ENCODE assay signal across 27 cellular contexts in the genomic region with DNA sequence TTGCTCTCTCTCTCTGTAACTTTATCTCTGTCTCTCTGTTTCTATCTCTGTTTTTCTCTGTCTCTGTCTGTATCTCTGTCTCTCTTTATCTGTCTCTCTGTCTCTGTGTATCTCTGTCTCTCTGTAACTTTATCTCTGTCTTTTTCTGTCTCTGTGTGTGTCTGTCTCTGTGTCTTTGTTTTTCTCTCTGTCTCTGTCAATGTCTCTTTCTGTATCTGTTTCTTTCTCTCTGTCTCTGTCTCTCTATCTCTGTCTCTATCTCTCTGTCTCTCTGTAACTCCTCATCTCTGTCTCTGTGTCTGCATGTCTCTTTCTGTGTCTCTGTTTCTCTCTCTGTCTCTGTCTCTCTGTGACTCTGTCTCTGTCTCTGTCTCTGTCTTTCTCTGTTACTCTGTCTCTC. TPM values are rescaled to one million over a fixed set of nuclear protein-coding genes. Genes with fewer than 3 reads are reported as not detected.
DNase-seq lines count a peak whose midpoint lies in the region; ATAC-seq, FAIRE-seq and TF ChIP-seq lines count a peak whose summit lies in the region.
"Had no signal": no experiment of that assay in that cellular context is flagged by ENCODE, and none has a peak within 500 bp of the region (broad histone marks: within the 10 kb centered on the region; RNA-seq: fewer than 3 reads in every experiment).

No MANE protein-coding gene starts in this region.

- H3K9ac ChIP-seq in Karpas-422 (ENCODE audit: low read length) (peak overlapping the region; percentile 70), K562 (ENCODE audit: insufficient read depth in 1 of 2, low read depth in 2 of 2, low read length in 2 of 2) (no peak overlapping the region)

- H3K9me1 ChIP-seq in K562 (ENCODE audit: control insufficient read depth, insufficient read depth, low read length) = no peaks in the 10 kb centered on the region

- peaks cover 68% of the 10 kb centered on the region for H3K4me1 ChIP-seq in Karpas-422 (ENCODE audit: low read length)
- H3K4me1 ChIP-seq in K562 (replicated peaks in 1 of 2; ENCODE audit: control insufficient read depth in 2 of 2, insufficient read depth in 2 of 2, low read length in 2 of 2) = no peaks in the 10 kb centered on the region
- H3K4me1 ChIP-seq: esophagus squamous epithelium, tibial artery had no signal

- peak; percentile 11 for TF ChIP-seq CTCF in activated CD8-positive, alpha-beta T cell treated with anti-CD3 and anti-CD28 coated beads for 36 hours (IDR thresholded peaks at IDR 0.05)
- no peak for TF ChIP-seq CTCF in K562 (IDR thresholded peaks at IDR 0.05 in 2 of 3, conservative IDR thresholded peaks at IDR 0.05 in 1 of 3; ENCODE audit: insufficient read depth in 2 of 3, low read depth in 1 of 3, low read length in 3 of 3)

- CTCF ChIA-PET in activated CD8-positive, alpha-beta T cell treated with anti-CD3 and anti-CD28 coated beads for 36 hours (lab: Charles Lee) = no interaction called here
- CTCF ChIA-PET in activated CD8-positive, alpha-beta T cell treated with anti-CD3 and anti-CD28 coated beads, Interleukin-2, amount 10 ng/mL, durations not matched to agents 7 days and 5 days (lab: Charles Lee) = no interaction called here
- CTCF ChIA-PET in K562 (lab: Yijun Ruan, JAX; ENCODE audit: low intra/inter-chr PET ratio) = no interaction called here

- H3K27me3 ChIP-seq in Karpas-422 (ENCODE audit: low read length) (no peaks in the 10 kb centered on the region), K562 (ENCODE audit: control insufficient read depth in 2 of 2, insufficient read depth in 2 of 2, low read length in 2 of 2) (no peaks in the 10 kb centered on the region)
- H3K27me3 ChIP-seq: tibial artery had no signal

- no peak overlapping the region for H3K27ac Mint-ChIP-seq in activated CD8-positive, alpha-beta T cell treated with anti-CD3 and anti-CD28 coated beads for 36 hours
- H3K27ac Mint-ChIP-seq in activated CD8-positive, alpha-beta T cell treated with anti-CD3 and anti-CD28 coated beads, Interleukin-2, amount 10 ng/mL, durations not matched to agents 7 days and 5 days = no peak overlapping the region
- peak overlapping the region; percentile 99 for H3K27ac Mint-ChIP-seq in stimulated activated memory B cell treated with anti-CD40 and anti-IgM and Interleukin-4, amounts not matched to agents 10 μg/mL and 1 μg/mL and 100 μg/mL, for 72 hours
- H3K27ac Mint-ChIP-seq: activated naive CD8-positive, alpha-beta T cell treated with anti-CD3 and anti-CD28 coated beads, Interleukin-2, amount 10 ng/mL, durations not matched to agents 7 days and 5 days; H9 had no signal

- DNase-seq in activated CD8-positive, alpha-beta T cell treated with anti-CD3 and anti-CD28 coated beads for 36 hours = no peak
- no peak for DNase-seq in activated CD8-positive, alpha-beta T cell treated with anti-CD3 and anti-CD28 coated beads, Interleukin-2, amount 10 ng/mL, durations not matched to agents 7 days and 5 days
- DNase-seq in Karpas-422 (peak; percentile 42), K562 (ENCODE audit: extremely low read depth in 1 of 4, low spot score in 3 of 4) (no peak), DMS 273 treated with DMSO at 0.1 percent for 48 hours (lab: John Stamatoyannopoulos, UW) (no peak), islet precursor cell (no peak)
- DNase-seq: 8988T; activated CD4-positive, CD25-positive, alpha-beta regulatory T cell treated with anti-CD3 and anti-CD28 coated beads, Interleukin-2, amount 50 U/mL, for 72 hours; AML-193; COR-L47; effector memory CD4-positive, alpha-beta T cell; esophagus squamous epithelium; H9; Kasumi-1; NCI-H1092; NCI-H1930; NCI-H226; NCI-H774; nucleus accumbens; SHP77 treated with DMSO at 0.1 percent for 48 hours; stimulated activated naive CD8-positive, alpha-beta T cell treated with anti-CD3 and anti-CD28 coated beads, Interleukin-15, Interleukin-2, amounts not matched to agents 100 U/mL and 50 U/mL, for 24 hours; tibial artery had no signal

- H3K9me3 Mint-ChIP-seq in activated CD8-positive, alpha-beta T cell treated with anti-CD3 and anti-CD28 coated beads for 36 hours = no peaks in the 10 kb centered on the region
- no peaks in the 10 kb centered on the region for H3K9me3 Mint-ChIP-seq in activated CD8-positive, alpha-beta T cell treated with anti-CD3 and anti-CD28 coated beads, Interleukin-2, amount 10 ng/mL, durations not matched to agents 7 days and 5 days (ENCODE audit: insufficient read depth)
- H3K9me3 Mint-ChIP-seq in stimulated activated memory B cell treated with anti-CD40 and anti-IgM and Interleukin-4, amounts not matched to agents 10 μg/mL and 1 μg/mL and 100 μg/mL, for 72 hours = peaks cover 3% of the 10 kb centered on the region
- H3K9me3 Mint-ChIP-seq: activated naive CD8-positive, alpha-beta T cell treated with anti-CD3 and anti-CD28 coated beads, Interleukin-2, amount 10 ng/mL, durations not matched to agents 7 days and 5 days had no signal

- no peaks in the 10 kb centered on the region for H3K36me3 Mint-ChIP-seq in activated CD8-positive, alpha-beta T cell treated with anti-CD3 and anti-CD28 coated beads for 36 hours (ENCODE audit: low read depth)
- no peaks in the 10 kb centered on the region for H3K36me3 Mint-ChIP-seq in activated CD8-positive, alpha-beta T cell treated with anti-CD3 and anti-CD28 coated beads, Interleukin-2, amount 10 ng/mL, durations not matched to agents 7 days and 5 days (ENCODE audit: low read depth)
- H3K36me3 Mint-ChIP-seq in stimulated activated memory B cell treated with anti-CD40 and anti-IgM and Interleukin-4, amounts not matched to agents 10 μg/mL and 1 μg/mL and 100 μg/mL, for 72 hours = peaks cover 24% of the 10 kb centered on the region
- H3K36me3 Mint-ChIP-seq: activated naive CD8-positive, alpha-beta T cell treated with anti-CD3 and anti-CD28 coated beads, Interleukin-2, amount 10 ng/mL, durations not matched to agents 7 days and 5 days had no signal

- peaks cover 5% of the 10 kb centered on the region; the same call in 1 of the 2 replicates for H3K9me3 ChIP-seq in Karpas-422 (ENCODE audit: low read length)
- H3K9me3 ChIP-seq in K562 (replicated peaks; ENCODE audit: control insufficient read depth, insufficient read depth, low read depth, low read length) = no peaks in the 10 kb centered on the region
- H3K9me3 ChIP-seq: esophagus squamous epithelium had no signal

- no peak for TF ChIP-seq POLR2A in K562 (conservative IDR thresholded peaks at IDR 0.05)

- H3K4me2 ChIP-seq in Karpas-422 (ENCODE audit: low read depth, low read length, poor library complexity, severe bottlenecking) (peak overlapping the region; percentile 41), K562 (ENCODE audit: insufficient read depth, low read length) (no peak overlapping the region)

- no peaks in the 10 kb centered on the region for H3K9me2 ChIP-seq in Karpas-422 (replicated peaks; ENCODE audit: insufficient read depth, low read length)

- H3K36me3 ChIP-seq in Karpas-422 (ENCODE audit: insufficient read depth, low read length) = no peaks in the 10 kb centered on the region
- H3K36me3 ChIP-seq in K562 (ENCODE audit: control insufficient read depth, insufficient read depth, low read length) = no peaks in the 10 kb centered on the region
- H3K36me3 ChIP-seq: esophagus squamous epithelium, tibial artery had no signal

- no peak for TF ChIP-seq RAD21 in K562 (CRISPR knock-in tag; conservative IDR thresholded peaks at IDR 0.05 in 1 of 2, IDR thresholded peaks at IDR 0.05 in 1 of 2)

- TF ChIP-seq EP300 in K562 (IDR thresholded peaks at IDR 0.05; ENCODE audit: low read length) = no peak

- H3K79me2 ChIP-seq in Karpas-422 (ENCODE audit: low read length) (no peaks in the 10 kb centered on the region), K562 (ENCODE audit: control insufficient read depth, insufficient read depth, low read length) (no peaks in the 10 kb centered on the region)

- POLR2A ChIA-PET in activated CD8-positive, alpha-beta T cell treated with anti-CD3 and anti-CD28 coated beads for 36 hours (lab: Charles Lee) = no interaction called here
- POLR2A ChIA-PET in activated CD8-positive, alpha-beta T cell treated with anti-CD3 and anti-CD28 coated beads, Interleukin-2, amount 10 ng/mL, durations not matched to agents 7 days and 5 days (lab: Charles Lee) = interaction anchor here (0.6 kb wide), 1 partner anchor 285 kb away, joined by 3 read pairs; no protein-coding TSS in a partner anchor
- POLR2A ChIA-PET in K562 (lab: Yijun Ruan, JAX) = no interaction called here

- H3K4me3 Mint-ChIP-seq in activated CD8-positive, alpha-beta T cell treated with anti-CD3 and anti-CD28 coated beads for 36 hours = no peak overlapping the region
- no peak overlapping the region for H3K4me3 Mint-ChIP-seq in activated CD8-positive, alpha-beta T cell treated with anti-CD3 and anti-CD28 coated beads, Interleukin-2, amount 10 ng/mL, durations not matched to agents 7 days and 5 days
- peak overlapping the region; percentile 15 for H3K4me3 Mint-ChIP-seq in stimulated activated memory B cell treated with anti-CD40 and anti-IgM and Interleukin-4, amounts not matched to agents 10 μg/mL and 1 μg/mL and 100 μg/mL, for 72 hours
- H3K4me3 Mint-ChIP-seq: activated naive CD8-positive, alpha-beta T cell treated with anti-CD3 and anti-CD28 coated beads, Interleukin-2, amount 10 ng/mL, durations not matched to agents 7 days and 5 days; H9 had no signal

- H3K4me3 ChIP-seq in Karpas-422 (ENCODE audit: low read length) (no peak overlapping the region), K562 (no peak overlapping the region)
- H3K4me3 ChIP-seq: esophagus squamous epithelium, lung, skin epidermis, tibial artery had no signal

- intact Hi-C loops in activated CD8-positive, alpha-beta T cell treated with anti-CD3 and anti-CD28 coated beads for 36 hours (cut with micrococcal nuclease) = no loop called here
- intact Hi-C loops in K562 (cut with micrococcal nuclease) = no loop called here

- no peak for ATAC-seq in activated CD8-positive, alpha-beta T cell treated with anti-CD3 and anti-CD28 coated beads for 36 hours
- no peak for ATAC-seq in activated CD8-positive, alpha-beta T cell treated with anti-CD3 and anti-CD28 coated beads, Interleukin-2, amount 10 ng/mL, durations not matched to agents 7 days and 5 days
- ATAC-seq in K562 (no peak), GM21619 (IDR thresholded peaks at IDR 0.05; ENCODE audit: unreplicated experiment) (no peak)
- no peak for ATAC-seq in stimulated activated memory B cell treated with anti-CD40 and anti-IgM and Interleukin-4, amounts not matched to agents 10 μg/mL and 1 μg/mL and 100 μg/mL, for 72 hours
- ATAC-seq: stimulated activated naive CD8-positive, alpha-beta T cell treated with anti-CD3 and anti-CD28 coated beads, Interleukin-15, Interleukin-2, amounts not matched to agents 100 U/mL and 50 U/mL, for 24 hours had no signal

- FAIRE-seq in K562 (lab: Jason Lieb, UNC) = no peak

- no peaks in the 10 kb centered on the region for H3K27me3 Mint-ChIP-seq in activated CD8-positive, alpha-beta T cell treated with anti-CD3 and anti-CD28 coated beads for 36 hours
- no peaks in the 10 kb centered on the region for H3K27me3 Mint-ChIP-seq in activated CD8-positive, alpha-beta T cell treated with anti-CD3 and anti-CD28 coated beads, Interleukin-2, amount 10 ng/mL, durations not matched to agents 7 days and 5 days (ENCODE audit: low read depth)
- no peaks in the 10 kb centered on the region for H3K27me3 Mint-ChIP-seq in stimulated activated memory B cell treated with anti-CD40 and anti-IgM and Interleukin-4, amounts not matched to agents 10 μg/mL and 1 μg/mL and 100 μg/mL, for 72 hours
- H3K27me3 Mint-ChIP-seq: activated naive CD8-positive, alpha-beta T cell treated with anti-CD3 and anti-CD28 coated beads, Interleukin-2, amount 10 ng/mL, durations not matched to agents 7 days and 5 days had no signal

- H4K20me1 ChIP-seq in Karpas-422 (ENCODE audit: insufficient read depth, low read depth, low read length) = no peaks in the 10 kb centered on the region
- H4K20me1 ChIP-seq in K562 (replicated peaks; ENCODE audit: control insufficient read depth, insufficient read depth, low read length) = no peaks in the 10 kb centered on the region

- H3K27ac ChIP-seq in Karpas-422 (ENCODE audit: low read length) (peak overlapping the region; percentile 96), K562 (ENCODE audit: extremely low read depth, low read depth, low read length) (no peak overlapping the region)
- H3K27ac ChIP-seq: esophagus squamous epithelium, tibial artery had no signal

- no TSS peak for BruUV-seq in K562 (replicated peaks; lab: Mats Ljungman, UMichigan)

- H3K4me1 Mint-ChIP-seq in activated CD8-positive, alpha-beta T cell treated with anti-CD3 and anti-CD28 coated beads for 36 hours (ENCODE audit: low read depth) = no peaks in the 10 kb centered on the region
- H3K4me1 Mint-ChIP-seq in activated CD8-positive, alpha-beta T cell treated with anti-CD3 and anti-CD28 coated beads, Interleukin-2, amount 10 ng/mL, durations not matched to agents 7 days and 5 days (ENCODE audit: low read depth) = no peaks in the 10 kb centered on the region
- peaks cover 63% of the 10 kb centered on the region for H3K4me1 Mint-ChIP-seq in stimulated activated memory B cell treated with anti-CD40 and anti-IgM and Interleukin-4, amounts not matched to agents 10 μg/mL and 1 μg/mL and 100 μg/mL, for 72 hours
- H3K4me1 Mint-ChIP-seq: H9 had no signal

- in situ Hi-C loops in K562 (cut with MboI) = no loop called here

- H2AFZ ChIP-seq in Karpas-422 (ENCODE audit: low read length) = no peak overlapping the region
- H2AFZ ChIP-seq in K562 (ENCODE audit: low read depth, low read length) = no peak overlapping the region

RNA-seq across cellular contexts. Expression of a gene that starts 51.7 kb away (rescaled TPM):
- total RNA-seq in activated CD8-positive, alpha-beta T cell treated with anti-CD3 and anti-CD28 coated beads for 36 hours = 10 to 100 TPM; 12.0 to 12.1 TPM
- total RNA-seq in activated CD8-positive, alpha-beta T cell treated with anti-CD3 and anti-CD28 coated beads, Interleukin-2, amount 10 ng/mL, durations not matched to agents 7 days and 5 days = 1 to 10 TPM; 8.6 to 9.2 TPM
- total RNA-seq in Karpas-422 (2014; rRNA removed; shearing (Covaris generic); ENCODE audit: low replicate concordance) = 0.18 TPM in 1 of 2 replicates, not detected in the other
- not detected in 2 replicates for total RNA-seq in K562 (2011; cell fraction: chromatin; rRNA removed; ENCODE audit: low replicate concordance)
- 0.39 TPM in 1 of 2 replicates, not detected in the other for total RNA-seq in K562 (2011; cell fraction: nucleolus; rRNA removed)
- total RNA-seq in K562 (2011; cell fraction: nucleoplasm; rRNA removed) = not detected in 2 replicates
- 0.36 TPM in 1 of 2 replicates, not detected in the other for total RNA-seq in K562 (2014; rRNA removed)
- not detected in 2 replicates for total RNA-seq in K562 (2014; rRNA removed; fragmentation: Illumina TruSeq; extraction: Trizol)
- total RNA-seq in K562 (2015; rRNA removed; fragmentation: Illumina TruSeq; extraction: Trizol) = not detected in 2 replicates
- 0.31 TPM in 1 of 2 replicates, not detected in the other for total RNA-seq in K562 (2021)
- 0.09 TPM in 1 of 2 replicates, not detected in the other for polyA plus RNA-seq in K562 (2011; rRNA removed)
- 0.04 and 0.55 TPM in 2 replicates for polyA plus RNA-seq in K562 (2011; cell fraction: cytosol; rRNA removed)
- 0.13 TPM in 1 of 2 replicates, not detected in the other for polyA plus RNA-seq in K562 (2011; cell fraction: nucleus; rRNA removed)
- polyA plus RNA-seq in K562 (2012) = 0.12 TPM in 1 of 2 replicates, not detected in the other
- not detected in 2 replicates for polyA plus RNA-seq in K562 (2014; fragmentation: Illumina TruSeq; extraction: Trizol)
- not detected for polyA plus RNA-seq in K562 (2014; fragmentation: Nextera tagmentation; extraction: Ambion mirVana)
- polyA plus RNA-seq in K562 (2014; rRNA removed) = not detected in 2 replicates
- polyA minus RNA-seq in K562 (2011; rRNA and poly(A)+ RNA removed) = not detected in 2 replicates
- polyA minus RNA-seq in K562 (2011; cell fraction: cytosol; rRNA and poly(A)+ RNA removed) = not detected in 2 replicates
- 0.33 and 0.40 TPM in 2 replicates for polyA minus RNA-seq in K562 (2011; cell fraction: nucleus; rRNA and poly(A)+ RNA removed)
